ENCODE assay signal across 10 cellular contexts in genomic region chr5:171989276-171989675, GRCh38. TPM values are rescaled to one million over a fixed set of nuclear protein-coding genes. Genes with fewer than 3 reads are reported as not detected.
DNase-seq lines count a peak whose midpoint lies in the region; ATAC-seq, FAIRE-seq and TF ChIP-seq lines count a peak whose summit lies in the region.
"Had no signal": no experiment of that assay in that cellular context is flagged by ENCODE, and none has a peak within 500 bp of the region (broad histone marks: within the 10 kb centered on the region; RNA-seq: fewer than 3 reads in every experiment).

No MANE protein-coding gene starts in this region.

- H3K9me3 ChIP-seq in GM12878 (replicated peaks; ENCODE audit: control insufficient read depth, insufficient read depth, low read length), result peaks cover 3% of the 10 kb centered on the region

- RAD21 ChIA-PET in GM12878 (lab: Charles Lee; ENCODE audit: unreplicated experiment), result interaction anchor here (0.6 kb wide), 1 partner anchor 17 kb away, joined by 3 read pairs; the partner anchor contains the start of gene FBXW11

- intact Hi-C loops in GM12878 (cut with micrococcal nuclease; ENCODE audit: unreplicated experiment), result no loop called here

- FAIRE-seq in GM12878 (lab: Jason Lieb, UNC) (peak; percentile 59), D721Med (lab: Jason Lieb, UNC) (no peak)
- FAIRE-seq: frontal cortex had no signal

- CTCF ChIA-PET in GM12878 (lab: Yijun Ruan, JAX), result interaction anchor here (1.0 kb wide), 1 partner anchor 76 kb away, joined by 3 read pairs; no protein-coding TSS in a partner anchor

- peaks cover 5 to 25% of the 10 kb centered on the region in 2 experiments; a peak in 3 of 4 replicates for H3K36me3 ChIP-seq in GM12878 (ENCODE audit: control insufficient read depth in 2 of 2, insufficient read depth in 2 of 2, low read length in 1 of 2)

- ATAC-seq in GM19324 (IDR thresholded peaks at IDR 0.05; ENCODE audit: low FRiP score, unreplicated experiment), result peak; percentile 41
- peak; percentile 52 for ATAC-seq in HG03139 (IDR thresholded peaks at IDR 0.05; ENCODE audit: unreplicated experiment)
- ATAC-seq in GM12878, result peak; percentile 86

- POLR2A ChIA-PET in GM12878 (lab: Charles Lee), result interaction anchor here (0.7 to 1.0 kb wide), 2 partner anchors 14 to 18 kb away, joined by 3 read pairs; no protein-coding TSS in a partner anchor

- TF ChIP-seq EP300 in GM12878 (IDR thresholded peaks at IDR 0.05; ENCODE audit: borderline replicate concordance in 1 of 2, control insufficient read depth in 1 of 2, low read depth in 2 of 2, low read length in 2 of 2), result peak; percentile 68 to 91; a peak in 2 of 4 replicates

- peaks cover 33% of the 10 kb centered on the region for H3K4me1 ChIP-seq in GM12878 (ENCODE audit: control insufficient read depth, insufficient read depth, low read length)

- SMC1A ChIA-PET in GM12878 (lab: Charles Lee; ENCODE audit: uncharacterized antibody, unreplicated experiment), result interaction anchor here (2.2 kb wide), 1 partner anchor 17 kb away, joined by 5 read pairs; the partner anchor contains the start of gene FBXW11

- TF ChIP-seq POLR2A in GM12878 (IDR thresholded peaks at IDR 0.05; ENCODE audit: low read depth, low read length), result no peak

- H3K27me3 ChIP-seq in GM12878 (replicated peaks in 1 of 2; ENCODE audit: control insufficient read depth in 2 of 2, insufficient read depth in 2 of 2, low read length in 1 of 2), result no peaks in the 10 kb centered on the region

- no peak overlapping the region for H2AFZ ChIP-seq in GM12878 (ENCODE audit: control insufficient read depth, low read depth, low read length)

- H3K9ac ChIP-seq in GM12878 (ENCODE audit: control insufficient read depth, insufficient read depth, low read length), result no peak overlapping the region

- H4K20me1 ChIP-seq in GM12878 (ENCODE audit: control insufficient read depth, insufficient read depth), result no peaks in the 10 kb centered on the region

- DNase-seq in ELR (ENCODE audit: low read depth) (peak; percentile 54), GM12878 (ENCODE audit: low read depth, low spot score) (peak; percentile 73), D721Med (ENCODE audit: insufficient read length, low spot score) (no peak), RKO (ENCODE audit: low spot score) (no peak), substantia nigra (lab: John Stamatoyannopoulos, UW) (no peak), T-helper 9 cell (no peak)
- DNase-seq: OCI-M1 had no signal

- peaks cover 79% of the 10 kb centered on the region for H3K79me2 ChIP-seq in GM12878 (ENCODE audit: control insufficient read depth, insufficient read depth, low read length)

- 5% methylated on average over 5 of the region's 5 CpGs for whole genome bisulfite sequencing in GM12878 (ENCODE audit: insufficient coverage, insufficient replicate concordance, low lambda C conversion rate, missing lambda C conversion rate)

- H3K4me3 ChIP-seq in GM12878, result no peak overlapping the region

- H3K27ac ChIP-seq in GM12878 (ENCODE audit: control insufficient read depth, insufficient read depth) (peak overlapping the region; percentile 11), substantia nigra (ENCODE audit: low read depth, low read length, poor library complexity, severe bottlenecking) (no peak overlapping the region)

- TF ChIP-seq RAD21 in GM12878 (IDR thresholded peaks at IDR 0.05; ENCODE audit: insufficient read depth, low read depth, low read length), result no peak

- peak overlapping the region; percentile 7; the same call in 1 of the 2 replicates for H3K4me2 ChIP-seq in GM12878 (ENCODE audit: control insufficient read depth, insufficient read depth)

- in situ Hi-C loops in GM12878 (cut with MboI), result no loop called here

- no TSS peak for BruUV-seq in GM12878 (replicated peaks; lab: Mats Ljungman, UMichigan)

- no peak for TF ChIP-seq CTCF in GM12878 (IDR thresholded peaks at IDR 0.05 in 2 of 3, conservative IDR thresholded peaks at IDR 0.05 in 1 of 3; ENCODE audit: control insufficient read depth in 2 of 3, extremely low read depth in 1 of 3, insufficient read depth in 1 of 3, low read depth in 3 of 3, low read length in 3 of 3)
- no peak for TF ChIP-seq CTCF in D721Med (IDR thresholded peaks at IDR 0.05; ENCODE audit: insufficient read depth, missing control alignments)

TF ChIP-seq in GM12878, 131 proteins besides CTCF, POLR2A, EP300 and RAD21 (continues in another document):
- TF ChIP-seq CEBPZ (IDR thresholded peaks at IDR 0.05; ENCODE audit: low read depth, low read length), result no peak
- TF ChIP-seq BMI1 (IDR thresholded peaks at IDR 0.05; ENCODE audit: borderline replicate concordance), result peak; percentile 46
- TF ChIP-seq MAX (IDR thresholded peaks at IDR 0.05; ENCODE audit: low read depth, low read length), result no peak
- peak; percentile 100 for TF ChIP-seq EED (IDR thresholded peaks at IDR 0.05; ENCODE audit: low read depth)
- 0 out of 2 replicates have a peak, but pooled peaks have one; percentile 48 for TF ChIP-seq CBX5 (IDR thresholded peaks at IDR 0.05; ENCODE audit: low read depth)
- TF ChIP-seq POLR2AphosphoS2 (IDR thresholded peaks at IDR 0.05; ENCODE audit: low read depth, low read length), result no peak
- TF ChIP-seq KLF5 (IDR thresholded peaks at IDR 0.05; ENCODE audit: partially characterized antibody), result no peak
- TF ChIP-seq ZNF384 (IDR thresholded peaks at IDR 0.05; ENCODE audit: borderline replicate concordance, low read depth, low read length), result no peak
- no peak for TF ChIP-seq CHD4 (IDR thresholded peaks at IDR 0.05)
- TF ChIP-seq POLR2AphosphoS5 (IDR thresholded peaks at IDR 0.05; ENCODE audit: low read length), result no peak
- no peak for TF ChIP-seq RCOR1 (conservative IDR thresholded peaks at IDR 0.05; ENCODE audit: low read depth, low read length)
- no peak for TF ChIP-seq ASH2L (IDR thresholded peaks at IDR 0.05; ENCODE audit: borderline replicate concordance, low read depth)

RNA-seq across cellular contexts. Expression of gene FBXW11, which starts 17.2 kb away (rescaled TPM):
- 68.9 and 73.9 TPM in 2 replicates for total RNA-seq in GM12878 (2013; cell fraction: nucleolus; rRNA removed)
- 44.5 and 55.5 TPM in 2 replicates for total RNA-seq in GM12878 (2014; rRNA removed)
- 50.9 TPM in 2 replicates for total RNA-seq in GM12878 (2014; rRNA removed; fragmentation: Illumina TruSeq; extraction: Trizol)
- 48.4 and 50.7 TPM in 2 replicates for total RNA-seq in GM12878 (2021)
- polyA plus RNA-seq in GM12878 (2011; ENCODE audit: low read depth), result 15.2 TPM
- polyA plus RNA-seq in GM12878 (2011; rRNA removed), result 61.5 and 64.7 TPM in 2 replicates
- polyA plus RNA-seq in GM12878 (2011; cell fraction: cytosol; rRNA removed), result 40.9 and 41.2 TPM in 2 replicates
- polyA plus RNA-seq in GM12878 (2011; cell fraction: nucleus; rRNA removed), result 34.3 and 43.8 TPM in 2 replicates
- 23.6 and 28.8 TPM in 2 replicates for polyA plus RNA-seq in GM12878 (2012)
- polyA plus RNA-seq in GM12878 (2014; fragmentation: Illumina TruSeq; extraction: Trizol), result 46.9 and 64.0 TPM in 2 replicates
- 1 to 10 TPM; 4.3 to 7.7 TPM for polyA plus RNA-seq in GM12878 (2014; fragmentation: Nextera tagmentation; extraction: Ambion mirVana)
- polyA plus RNA-seq in GM12878 (2014; rRNA removed), result 30.7 and 35.4 TPM in 2 replicates
- polyA plus RNA-seq in GM12878 (2016; fragmentation: Nextera tagmentation; extraction: Ambion mirVana), result 10 to 100 TPM; 27.8 to 28.2 TPM
- polyA minus RNA-seq in GM12878 (2011; rRNA and poly(A)+ RNA removed), result 111 and 144 TPM in 2 replicates
- polyA minus RNA-seq in GM12878 (2011; cell fraction: cytosol; rRNA and poly(A)+ RNA removed), result 39.8 and 43.9 TPM in 2 replicates
- polyA minus RNA-seq in GM12878 (2011; cell fraction: nucleus; rRNA and poly(A)+ RNA removed), result 24.8 and 39.9 TPM in 2 replicates

Comparison
In these comparisons a context has a peak if more than half of its experiments do, and no peak if none do; other contexts are left out.
1. DNase-seq: peak in ELR (single experiment) and GM12878 (single experiment); none in D721Med (single experiment), RKO (single experiment), substantia nigra (0 of 49) and T-helper 9 cell (single experiment).
2. Peak in every context shown above with its lines, with median percentiles within 50 percentile points of each other: ATAC-seq.